ENCODE assay signal across 8 cellular contexts in the genomic region with DNA sequence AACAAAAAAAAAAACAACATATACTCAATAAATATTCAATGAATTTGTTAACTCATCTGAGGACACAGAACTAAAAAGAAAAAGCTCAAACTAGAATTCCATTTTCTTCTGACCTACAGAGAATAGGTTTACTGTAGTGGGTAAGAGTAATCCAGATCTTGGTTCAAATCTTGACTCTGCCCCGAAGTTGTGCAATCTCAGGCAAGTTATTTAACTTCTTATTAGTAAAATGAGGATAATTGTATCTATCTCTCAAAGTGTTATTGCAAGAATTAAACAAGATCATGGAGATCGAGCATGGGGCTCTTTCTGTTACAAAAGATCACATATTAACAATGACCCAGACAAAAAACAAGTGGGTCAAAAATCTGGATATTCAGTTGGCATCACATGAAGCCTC.
"Had no signal": no experiment of that assay in that cellular context is flagged by ENCODE, and none has a peak within 500 bp of the region (broad histone marks: within the 10 kb centered on the region; RNA-seq: fewer than 3 reads in every experiment).

No MANE protein-coding gene starts in this region.

- ATAC-seq: GM12878 had no signal

- H3K4me3 ChIP-seq: GM12878 had no signal

- FAIRE-seq: G401.6, GM12878, GM12891, GM12892, GM18507, GM19239 had no signal

- DNase-seq: GDM1, GF-D8 had no signal
